ENCODE assay signal across 18 cellular contexts in the genomic region with DNA sequence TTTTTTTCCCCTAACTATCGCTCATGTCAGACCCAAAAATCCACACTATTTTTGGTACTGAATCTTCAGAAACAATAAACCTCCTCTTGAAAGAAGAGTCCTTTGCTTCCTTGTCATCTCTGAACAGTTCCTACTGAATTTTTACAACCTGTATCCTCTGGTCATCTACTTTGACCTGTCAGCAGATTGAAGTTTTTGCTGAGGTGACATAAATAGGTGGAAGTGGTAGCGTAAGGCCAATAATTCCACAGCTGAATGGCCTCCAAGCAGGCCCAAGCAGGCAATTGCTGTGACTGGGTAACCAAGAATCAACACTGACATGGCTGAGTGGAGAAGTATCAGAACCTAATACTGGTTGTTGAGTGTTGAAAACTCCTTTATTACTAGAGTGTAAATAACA.
DNase-seq lines count a peak whose midpoint lies in the region; ATAC-seq and TF ChIP-seq lines count a peak whose summit lies in the region.
"Had no signal": no experiment of that assay in that cellular context is flagged by ENCODE, and none has a peak within 500 bp of the region (broad histone marks: within the 10 kb centered on the region; RNA-seq: fewer than 3 reads in every experiment).

No MANE protein-coding gene starts in this region.

- intact Hi-C loops in IMR-90 (cut with micrococcal nuclease) = no loop called here

- H4K91ac ChIP-seq in IMR-90 (ENCODE audit: insufficient read depth, low read depth, low read length) = no peak overlapping the region

- WGBS in IMR-90 (ENCODE audit: extremely low coverage in 2 of 2, insufficient read length in 1 of 2), 2 experiments = no CpG with 5 or more reads among the region's 2 CpGs
- 96% methylated on average over 2 of the region's 2 CpGs for WGBS in smooth muscle cell (ENCODE audit: low lambda C conversion rate)

- no peak overlapping the region for H3K18ac ChIP-seq in IMR-90 (ENCODE audit: low read depth, low read length)

- no peaks in the 10 kb centered on the region for H3F3A ChIP-seq in smooth muscle cell (ENCODE audit: low read depth)

- no peaks in the 10 kb centered on the region for H3K9me1 ChIP-seq in IMR-90 (ENCODE audit: insufficient read depth, low read length)

- H3K9me3 ChIP-seq in IMR-90 (ENCODE audit: control insufficient read depth, insufficient read depth, low read length) (peaks cover 2% of the 10 kb centered on the region; the same call in 1 of the 2 replicates), smooth muscle cell (replicated peaks; ENCODE audit: low read depth) (no peaks in the 10 kb centered on the region)

- H2AK9ac ChIP-seq in IMR-90 (replicated peaks; ENCODE audit: low read depth, low read length, poor library complexity) = no peak overlapping the region

- H3K14ac ChIP-seq in IMR-90 (replicated peaks; ENCODE audit: low read depth, low read length) = no peak overlapping the region

- H3K23ac ChIP-seq in IMR-90 (ENCODE audit: low read depth, low read length) = no peak overlapping the region

- H3K4me2 ChIP-seq in IMR-90 (ENCODE audit: low read depth, low read length) (no peak overlapping the region), smooth muscle cell (no peak overlapping the region)
- H3K4me2 ChIP-seq: BLaER1 had no signal

- no peaks in the 10 kb centered on the region for H3K79me2 ChIP-seq in smooth muscle cell (ENCODE audit: low read depth)

- DNase-seq in DMS79 (lab: John Stamatoyannopoulos, UW) = peak; percentile 3
- DNase-seq in IMR-90 = no peak
- peak; percentile 12 for DNase-seq in epithelial cell of proximal tubule (ENCODE audit: low read depth)
- DNase-seq in left kidney (ENCODE audit: low read depth, low spot score) = peak; percentile 25
- DNase-seq in ureter (ENCODE audit: low spot score) = no peak
- DNase-seq in smooth muscle cell (lab: John Stamatoyannopoulos, UW; ENCODE audit: unreplicated experiment) = no peak
- DNase-seq in midbrain (lab: John Stamatoyannopoulos, UW) = no peak
- DNase-seq: Caco-2; CD4-positive, CD25-positive, alpha-beta regulatory T cell; CD8-positive, alpha-beta T cell; DMS153; GF-D8; GOT3; H7; HCEC 1CT had no signal

- H3K4me1 ChIP-seq in IMR-90 (ENCODE audit: control insufficient read depth, insufficient read depth, low read length) (no peaks in the 10 kb centered on the region), smooth muscle cell (ENCODE audit: low read depth) (no peaks in the 10 kb centered on the region)
- H3K4me1 ChIP-seq: BLaER1, Caco-2 had no signal

- no peaks in the 10 kb centered on the region for H3K79me1 ChIP-seq in IMR-90 (ENCODE audit: low read depth in 1 of 2, low read length in 2 of 2)

- H3K36me3 ChIP-seq in IMR-90 (ENCODE audit: control insufficient read depth, insufficient read depth, low read length) (no peaks in the 10 kb centered on the region), smooth muscle cell (ENCODE audit: low read depth) (no peaks in the 10 kb centered on the region)
- H3K36me3 ChIP-seq: BLaER1 had no signal

- no peak overlapping the region for H3K56ac ChIP-seq in IMR-90 (ENCODE audit: extremely low read depth, insufficient read depth, low read length)

- H2AK5ac ChIP-seq in IMR-90 (ENCODE audit: low read depth, low read length) = no peak overlapping the region

- CTCF ChIA-PET in IMR-90 (lab: Yijun Ruan, JAX) = no interaction called here

- H4K20me1 ChIP-seq in IMR-90 (ENCODE audit: insufficient read depth, low read length) (no peaks in the 10 kb centered on the region), smooth muscle cell (ENCODE audit: low read depth) (no peaks in the 10 kb centered on the region)
- H4K20me1 ChIP-seq: BLaER1 had no signal

- TF ChIP-seq POLR2A in IMR-90 (IDR thresholded peaks at IDR 0.05; ENCODE audit: low read depth, low read length) = no peak

- no peak overlapping the region for H2AFZ ChIP-seq in IMR-90 (replicated peaks; ENCODE audit: low read length, poor library complexity)
- no peak overlapping the region for H2AFZ ChIP-seq in smooth muscle cell (ENCODE audit: low read depth)

- TF ChIP-seq RAD21 in IMR-90 (IDR thresholded peaks at IDR 0.05; ENCODE audit: low read length) = no peak

- H3K27me3 ChIP-seq in IMR-90 (ENCODE audit: control insufficient read depth, insufficient read depth, low read length) (no peaks in the 10 kb centered on the region), smooth muscle cell (ENCODE audit: low read depth) (no peaks in the 10 kb centered on the region)
- H3K27me3 ChIP-seq: BLaER1 had no signal

- dilution Hi-C loops in IMR-90 (cut with HindIII; ENCODE audit: low sequenced_read_pairs, unreplicated experiment) = no loop called here

- H3K27ac ChIP-seq in IMR-90 (ENCODE audit: insufficient read depth, low read length) = no peak overlapping the region
- no peak overlapping the region for H3K27ac ChIP-seq in smooth muscle cell (ENCODE audit: low read depth)
- H3K27ac ChIP-seq: BLaER1, C4-2B had no signal

- no peak overlapping the region for H2BK15ac ChIP-seq in IMR-90 (ENCODE audit: low read depth, low read length)

- no peak overlapping the region for H4K8ac ChIP-seq in IMR-90 (ENCODE audit: low read depth in 2 of 2, low read length in 2 of 2)

- no peak overlapping the region for H3K4ac ChIP-seq in IMR-90 (ENCODE audit: low read depth, low read length)

- in situ Hi-C loops in IMR-90 (cut with MboI; ENCODE audit: low sequenced_read_pairs) = no loop called here

- no peak overlapping the region for H2BK20ac ChIP-seq in IMR-90 (ENCODE audit: low read depth, low read length)

- POLR2A ChIA-PET in IMR-90 (lab: Charles Lee; ENCODE audit: unreplicated experiment) = no interaction called here

- H3K9ac ChIP-seq in IMR-90 (ENCODE audit: low read depth, low read length) = no peak overlapping the region
- H3K9ac ChIP-seq in smooth muscle cell (ENCODE audit: low read depth) = no peak overlapping the region
- H3K9ac ChIP-seq: BLaER1 had no signal

- no peak overlapping the region for H2BK120ac ChIP-seq in IMR-90 (ENCODE audit: low read depth, low read length)

- H2BK5ac ChIP-seq in IMR-90 (ENCODE audit: low read depth, low read length, poor library complexity, severe bottlenecking) = no peak overlapping the region

- no peak for TF ChIP-seq CTCF in IMR-90 (conservative IDR thresholded peaks at IDR 0.05; ENCODE audit: low read depth, low read length)
- no peak for TF ChIP-seq CTCF in epithelial cell of proximal tubule (conservative IDR thresholded peaks at IDR 0.05; ENCODE audit: low read depth, low read length)
- no peak for TF ChIP-seq CTCF in smooth muscle cell (IDR thresholded peaks at IDR 0.05; ENCODE audit: borderline replicate concordance, insufficient read depth, poor library complexity, severe bottlenecking)

- H3K4me3 ChIP-seq in IMR-90 (ENCODE audit: insufficient read depth, low read depth, low read length) (no peak overlapping the region), epithelial cell of proximal tubule (ENCODE audit: low read depth, low read length) (no peak overlapping the region), smooth muscle cell (no peak overlapping the region)
- H3K4me3 ChIP-seq: BLaER1 had no signal

- BruUV-seq in IMR-90 (replicated peaks; lab: Mats Ljungman, UMichigan) = no TSS peak

- H4K5ac ChIP-seq in IMR-90 (ENCODE audit: low read depth, low read length) = no peak overlapping the region

- ATAC-seq in IMR-90 (ENCODE audit: low read depth) = no peak
- no peak for ATAC-seq in HG03108 (IDR thresholded peaks at IDR 0.05; ENCODE audit: unreplicated experiment)
- ATAC-seq: CD8-positive, alpha-beta T cell had no signal

TF ChIP-seq in IMR-90, 13 proteins besides CTCF, POLR2A, EP300 and RAD21:
- TF ChIP-seq MAFK (IDR thresholded peaks at IDR 0.05; ENCODE audit: low read depth, low read length) = peak; percentile 92
- no peak for TF ChIP-seq MAZ (IDR thresholded peaks at IDR 0.05; ENCODE audit: borderline replicate concordance, low read depth, low read length)

Comparison
In these comparisons a context has a peak if more than half of its experiments do, and no peak if none do; other contexts are left out.
1. DNase-seq: peak in DMS79 (single experiment), epithelial cell of proximal tubule (single experiment) and left kidney (single experiment); none in IMR-90 (single experiment), ureter (single experiment), smooth muscle cell (single experiment) and midbrain (single experiment).